In the genomic region with DNA sequence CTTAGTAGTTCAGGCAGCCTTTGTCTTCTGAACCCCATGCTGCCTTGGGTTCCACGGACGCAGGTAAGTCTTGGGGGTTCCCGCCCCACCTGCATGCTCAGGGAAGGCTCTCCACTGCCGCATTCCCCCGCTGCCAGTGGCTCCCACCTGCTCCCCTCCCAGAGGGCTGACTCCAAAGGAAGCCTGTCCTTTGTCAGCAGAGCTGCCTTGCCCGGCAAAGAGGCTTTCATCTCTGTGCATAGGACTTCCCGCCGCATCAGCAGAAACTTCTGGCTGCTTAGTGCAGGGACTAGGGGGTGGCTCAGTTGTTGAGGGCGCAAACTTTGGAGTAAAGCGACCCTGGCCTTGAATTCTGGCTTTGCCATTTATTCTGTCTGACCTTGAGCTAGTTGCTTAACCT, we compare ENCODE assay signal across 2 cellular contexts.
TF ChIP-seq lines count a peak whose summit lies in the region.

No MANE protein-coding gene starts in this region.

TF ChIP-seq in A549, 52 proteins besides CTCF, POLR2A, EP300 and RAD21:
- no peak for TF ChIP-seq MAZ (IDR thresholded peaks at IDR 0.05; ENCODE audit: borderline replicate concordance, low read depth, low read length)
- TF ChIP-seq NFE2L2 (conservative IDR thresholded peaks at IDR 0.05; ENCODE audit: low read length): no peak
- peak; percentile 50 for TF ChIP-seq MAFK (IDR thresholded peaks at IDR 0.05; ENCODE audit: partially characterized antibody)
- TF ChIP-seq HOXB13 (CRISPR knock-in tag; IDR thresholded peaks at IDR 0.05; ENCODE audit: low read depth): no peak
- TF ChIP-seq EHF (CRISPR knock-in tag; IDR thresholded peaks at IDR 0.05): no peak
- no peak for TF ChIP-seq KDM1A (IDR thresholded peaks at IDR 0.05; ENCODE audit: low read depth)
- no peak for TF ChIP-seq HEYL (CRISPR knock-in tag; IDR thresholded peaks at IDR 0.05)
- TF ChIP-seq FOXS1 (CRISPR knock-in tag; IDR thresholded peaks at IDR 0.05): no peak

TF ChIP-seq in IMR-90, 13 proteins besides CTCF, POLR2A, EP300 and RAD21:
- peak; percentile 28; the same call in 1 of the 2 replicates for TF ChIP-seq MAFK (IDR thresholded peaks at IDR 0.05; ENCODE audit: low read depth, low read length)
- TF ChIP-seq, protein P1, sequence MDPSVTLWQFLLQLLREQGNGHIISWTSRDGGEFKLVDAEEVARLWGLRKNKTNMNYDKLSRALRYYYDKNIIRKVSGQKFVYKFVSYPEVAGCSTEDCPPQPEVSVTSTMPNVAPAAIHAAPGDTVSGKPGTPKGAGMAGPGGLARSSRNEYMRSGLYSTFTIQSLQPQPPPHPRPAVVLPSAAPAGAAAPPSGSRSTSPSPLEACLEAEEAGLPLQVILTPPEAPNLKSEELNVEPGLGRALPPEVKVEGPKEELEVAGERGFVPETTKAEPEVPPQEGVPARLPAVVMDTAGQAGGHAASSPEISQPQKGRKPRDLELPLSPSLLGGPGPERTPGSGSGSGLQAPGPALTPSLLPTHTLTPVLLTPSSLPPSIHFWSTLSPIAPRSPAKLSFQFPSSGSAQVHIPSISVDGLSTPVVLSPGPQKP (IDR thresholded peaks at IDR 0.05; ENCODE audit: borderline replicate concordance, low read depth, low read length): no peak
